Comparison of ENCODE assay signal across 23 cellular contexts in genomic region chr5:139267481-139267880, GRCh38.
"Had no signal": no experiment of that assay in that cellular context is flagged by ENCODE, and none has a peak within 500 bp of the region (broad histone marks: within the 10 kb centered on the region; RNA-seq: fewer than 3 reads in every experiment).

No MANE protein-coding gene starts in this region.

- H3K27me3 ChIP-seq: breast epithelium, left lung, neural progenitor cell, sigmoid colon, tibial artery had no signal

- H3K4me2 ChIP-seq: neural progenitor cell had no signal

- H3K9ac ChIP-seq: neural progenitor cell had no signal

- H3K27ac Mint-ChIP-seq: activated CD4-positive, alpha-beta T cell treated with anti-CD3 and anti-CD28 coated beads for 36 hours; activated naive CD8-positive, alpha-beta T cell treated with anti-CD3 and anti-CD28 coated beads, Interleukin-2, amount 10 ng/mL, durations not matched to agents 7 days and 5 days; mesothelial cell of epicardium; neural progenitor cell; T-helper 17 cell had no signal

- DNase-seq: activated B cell treated with CpG ODN at 0.5 μM for 24 hours; activated CD4-positive, alpha-beta T cell treated with anti-CD3 and anti-CD28 coated beads for 36 hours; activated CD4-positive, alpha-beta T cell treated with anti-CD3 and anti-CD28 coated beads, Interleukin-2, amount 50 U/mL, for 4 hours; activated CD8-positive, alpha-beta memory T cell treated with anti-CD3 and anti-CD28 coated beads for 24 hours; activated CD8-positive, alpha-beta memory T cell treated with anti-CD3 and anti-CD28 coated beads, Interleukin-2, amount 50 U/mL, for 4 hours; activated naive CD4-positive, alpha-beta T cell treated with Interleukin-2 at 50 U/mL for 16 hours; activated naive CD8-positive, alpha-beta T cell treated with anti-CD3 and anti-CD28 coated beads, Interleukin-2, amount 10 ng/mL, durations not matched to agents 7 days and 5 days; activated T-cell treated with anti-CD3 and anti-CD28 coated beads, Interleukin-2, amount 50 U/mL, for 4 hours; amniotic stem cell; effector CD4-positive, alpha-beta T cell; kidney; left lung; mammary epithelial cell; naive thymus-derived CD8-positive, alpha-beta T cell; posterior cingulate gyrus; sigmoid colon; stimulated activated CD4-positive, alpha-beta T cell treated with anti-CD3 and anti-CD28 coated beads, Interleukin-4, amount 100 ng/mL, for 24 hours; stimulated activated naive CD8-positive, alpha-beta T cell treated with anti-CD3 and anti-CD28 coated beads, Interleukin-15, Interleukin-2, amounts not matched to agents 100 U/mL and 50 U/mL, for 24 hours; T-helper 17 cell; tibial artery had no signal

- H2AFZ ChIP-seq: neural progenitor cell had no signal

- H3K4me3 Mint-ChIP-seq: activated B cell treated with CpG ODN at 0.5 μM for 24 hours; activated CD4-positive, alpha-beta T cell treated with anti-CD3 and anti-CD28 coated beads for 36 hours; activated naive CD8-positive, alpha-beta T cell treated with anti-CD3 and anti-CD28 coated beads, Interleukin-2, amount 10 ng/mL, durations not matched to agents 7 days and 5 days; activated T-cell treated with anti-CD3 and anti-CD28 coated beads, Interleukin-2, amount 50 U/mL, for 4 hours; mesothelial cell of epicardium; naive thymus-derived CD8-positive, alpha-beta T cell; neural progenitor cell; T-helper 17 cell had no signal

- H3K27ac ChIP-seq: breast epithelium, neural progenitor cell, tibial artery had no signal

- H3K4me3 ChIP-seq: breast epithelium, left lung, neural progenitor cell, sigmoid colon, tibial artery had no signal

- H3K27me3 Mint-ChIP-seq: activated B cell treated with CpG ODN at 0.5 μM for 24 hours; activated CD4-positive, alpha-beta T cell treated with anti-CD3 and anti-CD28 coated beads for 36 hours; activated naive CD8-positive, alpha-beta T cell treated with anti-CD3 and anti-CD28 coated beads, Interleukin-2, amount 10 ng/mL, durations not matched to agents 7 days and 5 days; naive thymus-derived CD8-positive, alpha-beta T cell; T-helper 17 cell had no signal

- H3K36me3 Mint-ChIP-seq: activated naive CD8-positive, alpha-beta T cell treated with anti-CD3 and anti-CD28 coated beads, Interleukin-2, amount 10 ng/mL, durations not matched to agents 7 days and 5 days; mesothelial cell of epicardium; naive thymus-derived CD8-positive, alpha-beta T cell; neural progenitor cell had no signal

- H3K36me3 ChIP-seq: breast epithelium, left lung, neural progenitor cell, sigmoid colon, tibial artery had no signal

- H3K9me3 ChIP-seq: breast epithelium, left lung, sigmoid colon, tibial artery had no signal

- ATAC-seq: activated CD4-positive, alpha-beta T cell treated with anti-CD3 and anti-CD28 coated beads for 36 hours; activated T-cell treated with anti-CD3 and anti-CD28 coated beads, Interleukin-2, amount 50 U/mL, for 4 hours; left lung; naive thymus-derived CD8-positive, alpha-beta T cell; stimulated activated naive CD8-positive, alpha-beta T cell treated with anti-CD3 and anti-CD28 coated beads, Interleukin-15, Interleukin-2, amounts not matched to agents 100 U/mL and 50 U/mL, for 24 hours; T-helper 17 cell had no signal

- H3K9me3 Mint-ChIP-seq: activated B cell treated with CpG ODN at 0.5 μM for 24 hours; activated naive CD8-positive, alpha-beta T cell treated with anti-CD3 and anti-CD28 coated beads, Interleukin-2, amount 10 ng/mL, durations not matched to agents 7 days and 5 days; activated T-cell treated with anti-CD3 and anti-CD28 coated beads, Interleukin-2, amount 50 U/mL, for 4 hours; mesothelial cell of epicardium; naive thymus-derived CD8-positive, alpha-beta T cell; neural progenitor cell had no signal
